1 cellular context compared by ENCODE assay signal in the genomic region with DNA sequence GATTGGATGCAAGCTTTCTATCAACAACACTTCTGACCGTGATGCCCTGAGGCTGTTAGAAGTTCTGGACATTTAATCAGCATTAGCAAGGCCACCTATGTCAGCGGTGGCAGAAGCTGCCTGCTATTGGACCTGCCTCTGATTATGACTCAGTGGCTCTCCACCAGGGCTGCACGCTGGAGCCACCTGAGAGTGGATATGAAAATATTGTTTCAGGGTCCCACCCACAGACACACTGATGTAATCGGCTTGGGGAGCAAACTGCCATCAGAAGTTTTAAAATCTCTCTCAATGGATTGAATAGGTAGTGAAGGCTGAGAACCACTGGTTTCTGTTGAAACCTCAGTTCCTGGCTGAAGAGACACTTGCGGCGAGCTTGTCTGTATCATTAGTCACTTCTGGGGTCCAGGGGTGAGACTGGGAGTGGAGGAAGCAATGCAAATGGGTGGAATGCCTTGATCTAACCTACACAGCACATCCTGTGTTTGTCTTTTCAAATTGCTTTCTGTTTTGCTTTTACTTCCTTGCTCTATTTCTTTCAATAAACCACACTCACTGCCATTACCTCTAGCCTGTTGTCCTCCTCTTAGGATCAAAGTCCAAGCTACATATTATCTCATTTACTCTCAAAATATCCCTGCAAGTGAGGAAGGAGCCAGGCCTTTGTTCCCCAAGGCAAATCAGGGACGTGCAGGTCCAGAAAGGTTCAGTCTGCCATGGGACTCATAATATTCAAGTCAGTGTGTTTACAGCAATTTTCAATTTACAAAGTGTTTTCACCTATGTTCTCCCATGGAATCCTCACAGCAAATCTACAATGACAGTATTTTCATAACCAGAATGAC.
TF ChIP-seq lines count a peak whose summit lies in the region.

No MANE protein-coding gene starts in this region.

TF ChIP-seq in HepG2, 621 proteins besides CTCF, POLR2A, EP300 and RAD21 (continued from another document):
- TF ChIP-seq, protein P1, sequence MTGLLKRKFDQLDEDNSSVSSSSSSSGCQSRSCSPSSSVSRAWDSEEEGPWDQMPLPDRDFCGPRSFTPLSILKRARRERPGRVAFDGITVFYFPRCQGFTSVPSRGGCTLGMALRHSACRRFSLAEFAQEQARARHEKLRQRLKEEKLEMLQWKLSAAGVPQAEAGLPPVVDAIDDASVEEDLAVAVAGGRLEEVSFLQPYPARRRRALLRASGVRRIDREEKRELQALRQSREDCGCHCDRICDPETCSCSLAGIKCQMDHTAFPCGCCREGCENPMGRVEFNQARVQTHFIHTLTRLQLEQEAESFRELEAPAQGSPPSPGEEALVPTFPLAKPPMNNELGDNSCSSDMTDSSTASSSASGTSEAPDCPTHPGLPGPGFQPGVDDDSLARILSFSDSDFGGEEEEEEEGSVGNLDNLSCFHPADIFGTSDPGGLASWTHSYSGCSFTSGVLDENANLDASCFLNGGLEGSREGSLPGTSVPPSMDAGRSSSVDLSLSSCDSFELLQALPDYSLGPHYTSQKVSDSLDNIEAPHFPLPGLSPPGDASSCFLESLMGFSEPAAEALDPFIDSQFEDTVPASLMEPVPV (CRISPR knock-in tag; IDR thresholded peaks at IDR 0.05): no peak
- TF ChIP-seq ELF3 (CRISPR knock-in tag; IDR thresholded peaks at IDR 0.05) (no peak), TAF15 (IDR thresholded peaks at IDR 0.05; ENCODE audit: low read depth, low read length, poor library complexity, severe bottlenecking) (no peak), ZNF510 (CRISPR knock-in tag; IDR thresholded peaks at IDR 0.05; ENCODE audit: low read depth) (no peak), SNAPC2 (CRISPR knock-in tag; IDR thresholded peaks at IDR 0.05) (no peak), ZNF224 (CRISPR knock-in tag; IDR thresholded peaks at IDR 0.05) (no peak), TCF12 (IDR thresholded peaks at IDR 0.05) (no peak), TCF12 (CRISPR knock-in tag; IDR thresholded peaks at IDR 0.05) (no peak), BRCA1 (CRISPR knock-in tag; IDR thresholded peaks at IDR 0.05) (no peak)
- TF ChIP-seq, protein P2, sequence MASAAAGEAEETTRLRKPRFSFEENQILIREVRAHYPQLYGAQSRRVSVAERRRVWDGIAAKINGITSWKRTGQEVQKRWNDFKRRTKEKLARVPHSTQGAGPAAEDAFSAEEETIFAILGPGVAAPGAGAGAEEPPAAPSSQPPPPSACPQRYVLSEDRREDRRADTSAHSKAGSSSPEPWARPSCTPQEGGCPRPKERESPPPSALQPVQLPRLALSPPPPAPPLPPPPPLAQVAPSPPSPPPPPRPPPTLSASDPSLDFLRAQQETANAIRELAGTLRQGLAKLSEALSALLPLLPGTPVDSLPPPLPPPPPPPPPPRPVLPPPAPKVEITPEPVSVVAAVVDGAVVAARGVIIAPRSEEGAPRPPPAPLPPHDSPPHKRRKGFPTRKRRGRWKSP (CRISPR knock-in tag; IDR thresholded peaks at IDR 0.05): no peak
- TF ChIP-seq, protein P3, sequence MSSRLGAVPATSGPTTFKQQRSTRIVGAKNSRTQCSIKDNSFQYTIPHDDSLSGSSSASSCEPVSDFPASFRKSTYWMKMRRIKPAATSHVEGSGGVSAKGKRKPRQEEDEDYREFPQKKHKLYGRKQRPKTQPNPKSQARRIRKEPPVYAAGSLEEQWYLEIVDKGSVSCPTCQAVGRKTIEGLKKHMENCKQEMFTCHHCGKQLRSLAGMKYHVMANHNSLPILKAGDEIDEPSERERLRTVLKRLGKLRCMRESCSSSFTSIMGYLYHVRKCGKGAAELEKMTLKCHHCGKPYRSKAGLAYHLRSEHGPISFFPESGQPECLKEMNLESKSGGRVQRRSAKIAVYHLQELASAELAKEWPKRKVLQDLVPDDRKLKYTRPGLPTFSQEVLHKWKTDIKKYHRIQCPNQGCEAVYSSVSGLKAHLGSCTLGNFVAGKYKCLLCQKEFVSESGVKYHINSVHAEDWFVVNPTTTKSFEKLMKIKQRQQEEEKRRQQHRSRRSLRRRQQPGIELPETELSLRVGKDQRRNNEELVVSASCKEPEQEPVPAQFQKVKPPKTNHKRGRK (CRISPR knock-in tag; IDR thresholded peaks at IDR 0.05): no peak
- TF ChIP-seq, protein P4, sequence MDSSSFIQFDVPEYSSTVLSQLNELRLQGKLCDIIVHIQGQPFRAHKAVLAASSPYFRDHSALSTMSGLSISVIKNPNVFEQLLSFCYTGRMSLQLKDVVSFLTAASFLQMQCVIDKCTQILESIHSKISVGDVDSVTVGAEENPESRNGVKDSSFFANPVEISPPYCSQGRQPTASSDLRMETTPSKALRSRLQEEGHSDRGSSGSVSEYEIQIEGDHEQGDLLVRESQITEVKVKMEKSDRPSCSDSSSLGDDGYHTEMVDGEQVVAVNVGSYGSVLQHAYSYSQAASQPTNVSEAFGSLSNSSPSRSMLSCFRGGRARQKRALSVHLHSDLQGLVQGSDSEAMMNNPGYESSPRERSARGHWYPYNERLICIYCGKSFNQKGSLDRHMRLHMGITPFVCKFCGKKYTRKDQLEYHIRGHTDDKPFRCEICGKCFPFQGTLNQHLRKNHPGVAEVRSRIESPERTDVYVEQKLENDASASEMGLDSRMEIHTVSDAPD (CRISPR knock-in tag; IDR thresholded peaks at IDR 0.05): no peak
- TF ChIP-seq, protein P5, sequence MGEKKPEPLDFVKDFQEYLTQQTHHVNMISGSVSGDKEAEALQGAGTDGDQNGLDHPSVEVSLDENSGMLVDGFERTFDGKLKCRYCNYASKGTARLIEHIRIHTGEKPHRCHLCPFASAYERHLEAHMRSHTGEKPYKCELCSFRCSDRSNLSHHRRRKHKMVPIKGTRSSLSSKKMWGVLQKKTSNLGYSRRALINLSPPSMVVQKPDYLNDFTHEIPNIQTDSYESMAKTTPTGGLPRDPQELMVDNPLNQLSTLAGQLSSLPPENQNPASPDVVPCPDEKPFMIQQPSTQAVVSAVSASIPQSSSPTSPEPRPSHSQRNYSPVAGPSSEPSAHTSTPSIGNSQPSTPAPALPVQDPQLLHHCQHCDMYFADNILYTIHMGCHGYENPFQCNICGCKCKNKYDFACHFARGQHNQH (CRISPR knock-in tag; IDR thresholded peaks at IDR 0.05): no peak
